In the genomic region with DNA sequence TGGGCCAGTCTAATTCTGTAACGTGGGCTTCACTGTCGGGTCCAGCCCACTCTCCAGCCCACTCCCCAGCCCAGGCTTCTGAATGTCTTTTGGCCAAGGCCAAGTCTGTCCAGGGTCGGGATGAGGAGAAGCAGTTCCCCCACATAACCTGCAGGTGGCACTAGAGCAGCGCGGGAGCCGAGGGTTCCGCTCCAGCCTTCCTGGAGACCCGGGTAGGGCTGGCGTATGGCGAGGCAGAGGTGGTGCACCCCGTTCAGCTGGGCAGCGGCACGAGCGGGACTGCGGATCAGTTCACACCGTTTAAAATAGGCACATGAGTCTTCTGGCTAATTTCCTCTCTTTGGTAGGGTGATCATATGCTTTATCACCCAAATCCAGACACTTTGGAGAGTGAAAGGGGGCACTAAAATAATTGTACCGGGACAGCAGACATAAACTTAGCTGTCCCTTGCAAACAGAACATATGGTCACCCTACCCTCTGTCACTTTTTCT, we compare ENCODE assay signal across 1 cellular context.
A peak's percentile ranks its signal among the peaks of the same experiment; 100 is the strongest.
TF ChIP-seq lines count a peak whose summit lies in the region.

No MANE protein-coding gene starts in this region.

TF ChIP-seq in HCT116, 20 proteins besides CTCF, POLR2A, EP300 and RAD21 (continued from another document):
- TF ChIP-seq, protein P1, sequence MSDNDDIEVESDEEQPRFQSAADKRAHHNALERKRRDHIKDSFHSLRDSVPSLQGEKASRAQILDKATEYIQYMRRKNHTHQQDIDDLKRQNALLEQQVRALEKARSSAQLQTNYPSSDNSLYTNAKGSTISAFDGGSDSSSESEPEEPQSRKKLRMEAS (IDR thresholded peaks at IDR 0.05) = 0 out of 2 replicates have a peak, but pooled peaks have one; percentile 27
- TF ChIP-seq EZH2phosphoT487 (IDR thresholded peaks at IDR 0.05; ENCODE audit: borderline replicate concordance) = no peak
- TF ChIP-seq, protein P2, sequence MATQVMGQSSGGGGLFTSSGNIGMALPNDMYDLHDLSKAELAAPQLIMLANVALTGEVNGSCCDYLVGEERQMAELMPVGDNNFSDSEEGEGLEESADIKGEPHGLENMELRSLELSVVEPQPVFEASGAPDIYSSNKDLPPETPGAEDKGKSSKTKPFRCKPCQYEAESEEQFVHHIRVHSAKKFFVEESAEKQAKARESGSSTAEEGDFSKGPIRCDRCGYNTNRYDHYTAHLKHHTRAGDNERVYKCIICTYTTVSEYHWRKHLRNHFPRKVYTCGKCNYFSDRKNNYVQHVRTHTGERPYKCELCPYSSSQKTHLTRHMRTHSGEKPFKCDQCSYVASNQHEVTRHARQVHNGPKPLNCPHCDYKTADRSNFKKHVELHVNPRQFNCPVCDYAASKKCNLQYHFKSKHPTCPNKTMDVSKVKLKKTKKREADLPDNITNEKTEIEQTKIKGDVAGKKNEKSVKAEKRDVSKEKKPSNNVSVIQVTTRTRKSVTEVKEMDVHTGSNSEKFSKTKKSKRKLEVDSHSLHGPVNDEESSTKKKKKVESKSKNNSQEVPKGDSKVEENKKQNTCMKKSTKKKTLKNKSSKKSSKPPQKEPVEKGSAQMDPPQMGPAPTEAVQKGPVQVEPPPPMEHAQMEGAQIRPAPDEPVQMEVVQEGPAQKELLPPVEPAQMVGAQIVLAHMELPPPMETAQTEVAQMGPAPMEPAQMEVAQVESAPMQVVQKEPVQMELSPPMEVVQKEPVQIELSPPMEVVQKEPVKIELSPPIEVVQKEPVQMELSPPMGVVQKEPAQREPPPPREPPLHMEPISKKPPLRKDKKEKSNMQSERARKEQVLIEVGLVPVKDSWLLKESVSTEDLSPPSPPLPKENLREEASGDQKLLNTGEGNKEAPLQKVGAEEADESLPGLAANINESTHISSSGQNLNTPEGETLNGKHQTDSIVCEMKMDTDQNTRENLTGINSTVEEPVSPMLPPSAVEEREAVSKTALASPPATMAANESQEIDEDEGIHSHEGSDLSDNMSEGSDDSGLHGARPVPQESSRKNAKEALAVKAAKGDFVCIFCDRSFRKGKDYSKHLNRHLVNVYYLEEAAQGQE (IDR thresholded peaks at IDR 0.05; ENCODE audit: low read depth) = no peak
